ENCODE assay signal across 8 cellular contexts in the genomic region with DNA sequence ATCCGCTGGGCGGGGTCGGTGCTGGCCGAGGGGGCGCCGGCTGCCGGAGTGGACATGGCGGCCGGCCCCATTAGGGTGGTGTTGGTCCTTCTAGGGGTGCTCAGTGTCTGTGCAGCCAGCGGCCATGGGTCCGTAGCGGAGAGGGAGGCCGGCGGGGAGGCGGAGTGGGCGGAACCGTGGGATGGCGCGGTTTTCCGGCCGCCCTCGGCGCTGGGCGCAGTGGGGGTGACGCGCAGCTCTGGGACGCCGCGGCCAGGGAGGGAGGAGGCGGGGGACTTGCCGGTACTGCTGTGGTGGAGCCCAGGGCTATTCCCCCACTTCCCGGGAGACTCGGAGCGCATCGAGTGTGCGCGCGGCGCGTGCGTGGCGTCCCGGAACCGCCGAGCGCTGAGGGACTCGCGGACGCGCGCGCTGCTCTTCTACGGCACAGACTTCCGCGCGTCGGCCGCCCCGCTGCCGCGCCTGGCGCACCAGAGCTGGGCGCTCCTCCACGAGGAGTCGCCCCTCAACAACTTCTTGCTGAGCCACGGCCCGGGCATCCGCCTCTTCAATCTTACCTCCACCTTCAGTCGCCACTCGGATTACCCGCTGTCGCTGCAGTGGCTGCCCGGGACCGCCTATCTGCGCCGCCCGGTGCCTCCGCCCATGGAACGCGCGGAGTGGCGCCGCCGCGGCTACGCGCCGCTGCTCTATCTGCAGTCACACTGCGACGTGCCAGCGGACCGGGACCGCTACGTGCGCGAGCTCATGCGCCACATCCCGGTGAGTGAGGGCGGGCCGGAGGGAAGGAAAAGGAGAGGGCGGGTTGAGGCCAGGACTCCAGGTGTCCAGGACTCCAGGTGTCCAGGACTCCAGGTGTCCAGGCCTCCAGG. TPM values are rescaled to one million over a fixed set of nuclear protein-coding genes. Genes with fewer than 3 reads are reported as not detected.
DNase-seq lines count a peak whose midpoint lies in the region; ATAC-seq lines count a peak whose summit lies in the region.

No MANE protein-coding gene starts in this region.

- peak; percentile 92 for DNase-seq in NK-92 treated with Interleukin-12 subunit alpha and Interleukin-12 subunit beta, amount 100 ng/mL, for 24 hours (lab: John Stamatoyannopoulos, UW)
- DNase-seq in NK-92 (lab: John Stamatoyannopoulos, UW; ENCODE audit: unreplicated experiment) (no peak), NCI-H146 treated with DMSO at 0.1 percent for 48 hours (lab: John Stamatoyannopoulos, UW; ENCODE audit: unreplicated experiment) (peak; percentile 69), cerebellum (ENCODE audit: low spot score) (peak; percentile 80), kidney tubule cell (ENCODE audit: low spot score) (peak; percentile 91)
- DNase-seq in activated CD4-positive, alpha-beta T cell treated with anti-CD3 and anti-CD28 coated beads for 1 hour = peak; percentile 64
- peak; percentile 39 to 52 for DNase-seq in stimulated activated CD4-positive, alpha-beta T cell treated with anti-CD3 and anti-CD28 coated beads, Interleukin-1b, Interleukin-23, amount 100 ng/mL, for 1 hour (ENCODE audit: low read depth in 2 of 2)

- ATAC-seq in HG02759 (IDR thresholded peaks at IDR 0.05; ENCODE audit: unreplicated experiment) = peak; percentile 70

RNA-seq across cellular contexts. Expression of a gene that starts 9.3 kb away (rescaled TPM):
- total RNA-seq in cerebellum = 14.2 TPM

RNA-seq across cellular contexts. Expression of a gene that starts 12.9 kb away (rescaled TPM):
- total RNA-seq in cerebellum = 43.0 TPM

RNA-seq across cellular contexts. Expression of a gene that starts 28.3 kb away (rescaled TPM):
- total RNA-seq in cerebellum = 44.0 TPM

RNA-seq across cellular contexts. Expression of a gene that starts 38.9 kb away (rescaled TPM):
- 19.1 TPM for total RNA-seq in cerebellum
